In genomic region chr13:74657765-74658164, GRCh38 we compare ENCODE assay signal across 26 cellular contexts.
"Had no signal": no experiment of that assay in that cellular context is flagged by ENCODE, and none has a peak within 500 bp of the region (broad histone marks: within the 10 kb centered on the region; RNA-seq: fewer than 3 reads in every experiment).

No MANE protein-coding gene starts in this region.

- ATAC-seq: stimulated activated effector memory CD8-positive, alpha-beta T cell treated with anti-CD3 and anti-CD28 coated beads, Interleukin-12 subunit alpha, Interleukin-12 subunit beta, amount 100 ng/mL, for 72 hours; stimulated activated memory B cell treated with anti-CD40 and anti-IgM and Interleukin-4, amounts not matched to agents 10 μg/mL and 1 μg/mL and 100 μg/mL, for 72 hours; stimulated activated naive B cell treated with anti-CD40 and anti-IgM and Interleukin-4, amounts not matched to agents 10 μg/mL and 1 μg/mL and 100 μg/mL, for 72 hours; stimulated activated naive CD8-positive, alpha-beta T cell treated with anti-CD3 and anti-CD28 coated beads, Interleukin-15, amount 100 ng/mL, for 72 hours; stimulated activated naive CD8-positive, alpha-beta T cell treated with anti-CD3 and anti-CD28 coated beads, Interleukin-15, Interleukin-2, amounts not matched to agents 100 U/mL and 50 U/mL, for 24 hours; upper lobe of right lung had no signal

- H3K27ac ChIP-seq: stomach, suprapubic skin, testis, thoracic aorta, thyroid gland, tibial artery, tibial nerve, transverse colon, upper lobe of left lung, upper lobe of right lung, uterus, vagina had no signal

- H3K4me3 ChIP-seq: stomach, suprapubic skin, testis, thoracic aorta, thyroid gland, tibial artery, tibial nerve, transverse colon, upper lobe of left lung, upper lobe of right lung, uterus, vagina had no signal

- DNase-seq: stimulated activated CD4-positive, alpha-beta T cell treated with anti-CD3 and anti-CD28 coated beads, Interleukin-2, amount 100 ng/mL, for 48 hours; stimulated activated CD4-positive, alpha-beta T cell treated with anti-CD3 and anti-CD28 coated beads, Interleukin-4, amount 100 ng/mL, for 1 hour; stimulated activated CD4-positive, alpha-beta T cell treated with anti-CD3 and anti-CD28 coated beads, Interleukin-4, amount 100 ng/mL, for 24 hours; stimulated activated CD4-positive, alpha-beta T cell treated with anti-CD3 and anti-CD28 coated beads, Interleukin-4, amount 100 ng/mL, for 4 hours; stimulated activated CD8-positive, alpha-beta memory T cell treated with anti-CD3 and anti-CD28 coated beads, Interleukin-4, amount 100 ng/mL, for 48 hours; stimulated activated naive B cell treated with anti-CD40 and anti-IgM and Interleukin-4, amounts not matched to agents 10 μg/mL and 1 μg/mL and 100 μg/mL, for 72 hours; stimulated activated naive CD4-positive, alpha-beta T cell; stimulated activated naive CD4-positive, alpha-beta T cell treated with Interleukin-2 at 50 U/mL for 16 hours; stimulated activated naive CD8-positive, alpha-beta T cell treated with anti-CD3 and anti-CD28 coated beads, Interleukin-15, amount 100 ng/mL, for 72 hours; stimulated activated naive CD8-positive, alpha-beta T cell treated with anti-CD3 and anti-CD28 coated beads, Interleukin-15, Interleukin-2, amounts not matched to agents 100 U/mL and 50 U/mL, for 24 hours; stomach; substantia nigra; testis; thyroid gland; tibial artery; transverse colon; trophoblast cell; upper lobe of left lung; upper lobe of right lung; uterus had no signal

- H3K36me3 ChIP-seq: stomach, suprapubic skin, thoracic aorta, thyroid gland, tibial artery, tibial nerve, transverse colon, upper lobe of left lung, upper lobe of right lung, uterus, vagina had no signal

- H3K9me3 ChIP-seq: suprapubic skin, testis, thoracic aorta, thyroid gland, tibial artery, transverse colon, upper lobe of left lung, upper lobe of right lung, uterus had no signal

- H3K4me1 ChIP-seq: stomach, suprapubic skin, testis, thyroid gland, tibial artery, tibial nerve, transverse colon, upper lobe of left lung, upper lobe of right lung, uterus, vagina had no signal

- H3K27me3 ChIP-seq: stomach, suprapubic skin, testis, thyroid gland, tibial artery, tibial nerve, transverse colon, upper lobe of left lung, upper lobe of right lung, uterus, vagina had no signal
